ENCODE assay signal across 1 cellular context in the genomic region with DNA sequence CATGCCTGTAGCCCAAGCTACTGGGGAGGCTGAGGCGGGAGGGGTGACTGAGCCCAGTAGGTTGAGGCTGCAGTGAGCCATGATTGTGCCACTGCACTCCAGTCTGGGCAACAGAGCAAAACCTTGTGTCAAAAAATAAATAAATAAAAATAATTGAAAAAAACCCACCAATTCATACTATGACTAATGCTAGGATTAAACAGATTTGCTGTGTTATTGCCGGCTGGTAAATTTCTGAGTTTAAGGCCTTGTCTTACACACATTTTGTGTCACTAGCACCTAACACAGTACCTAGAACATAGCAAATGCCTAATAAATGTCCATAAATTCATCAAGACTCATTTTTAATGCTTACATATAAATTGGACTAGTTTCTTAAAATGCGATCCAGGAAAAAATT.
TF ChIP-seq lines count a peak whose summit lies in the region.

No MANE protein-coding gene starts in this region.

TF ChIP-seq in GM23338, 12 proteins besides CTCF, POLR2A, EP300 and RAD21 (continued from another document):
- TF ChIP-seq, protein P1, sequence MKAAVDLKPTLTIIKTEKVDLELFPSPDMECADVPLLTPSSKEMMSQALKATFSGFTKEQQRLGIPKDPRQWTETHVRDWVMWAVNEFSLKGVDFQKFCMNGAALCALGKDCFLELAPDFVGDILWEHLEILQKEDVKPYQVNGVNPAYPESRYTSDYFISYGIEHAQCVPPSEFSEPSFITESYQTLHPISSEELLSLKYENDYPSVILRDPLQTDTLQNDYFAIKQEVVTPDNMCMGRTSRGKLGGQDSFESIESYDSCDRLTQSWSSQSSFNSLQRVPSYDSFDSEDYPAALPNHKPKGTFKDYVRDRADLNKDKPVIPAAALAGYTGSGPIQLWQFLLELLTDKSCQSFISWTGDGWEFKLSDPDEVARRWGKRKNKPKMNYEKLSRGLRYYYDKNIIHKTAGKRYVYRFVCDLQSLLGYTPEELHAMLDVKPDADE (IDR thresholded peaks at IDR 0.05), result no peak
- TF ChIP-seq POLR2AphosphoS5 (IDR thresholded peaks at IDR 0.05; ENCODE audit: low read depth) (no peak), NANOG (IDR thresholded peaks at IDR 0.05; ENCODE audit: borderline replicate concordance) (no peak), EZH2 (IDR thresholded peaks at IDR 0.05; ENCODE audit: low read depth, unreplicated experiment) (no peak), STAT1 (IDR thresholded peaks at IDR 0.05; ENCODE audit: unreplicated experiment) (no peak), REST (IDR thresholded peaks at IDR 0.05; ENCODE audit: unreplicated experiment) (no peak), CREB1 (CRISPR knock-in tag; IDR thresholded peaks at IDR 0.05; ENCODE audit: low read depth) (no peak), ZNF114 (CRISPR knock-in tag; IDR thresholded peaks at IDR 0.05) (no peak), ZNF331 (CRISPR knock-in tag; IDR thresholded peaks at IDR 0.05; ENCODE audit: low read depth) (no peak)
- TF ChIP-seq, protein P2, sequence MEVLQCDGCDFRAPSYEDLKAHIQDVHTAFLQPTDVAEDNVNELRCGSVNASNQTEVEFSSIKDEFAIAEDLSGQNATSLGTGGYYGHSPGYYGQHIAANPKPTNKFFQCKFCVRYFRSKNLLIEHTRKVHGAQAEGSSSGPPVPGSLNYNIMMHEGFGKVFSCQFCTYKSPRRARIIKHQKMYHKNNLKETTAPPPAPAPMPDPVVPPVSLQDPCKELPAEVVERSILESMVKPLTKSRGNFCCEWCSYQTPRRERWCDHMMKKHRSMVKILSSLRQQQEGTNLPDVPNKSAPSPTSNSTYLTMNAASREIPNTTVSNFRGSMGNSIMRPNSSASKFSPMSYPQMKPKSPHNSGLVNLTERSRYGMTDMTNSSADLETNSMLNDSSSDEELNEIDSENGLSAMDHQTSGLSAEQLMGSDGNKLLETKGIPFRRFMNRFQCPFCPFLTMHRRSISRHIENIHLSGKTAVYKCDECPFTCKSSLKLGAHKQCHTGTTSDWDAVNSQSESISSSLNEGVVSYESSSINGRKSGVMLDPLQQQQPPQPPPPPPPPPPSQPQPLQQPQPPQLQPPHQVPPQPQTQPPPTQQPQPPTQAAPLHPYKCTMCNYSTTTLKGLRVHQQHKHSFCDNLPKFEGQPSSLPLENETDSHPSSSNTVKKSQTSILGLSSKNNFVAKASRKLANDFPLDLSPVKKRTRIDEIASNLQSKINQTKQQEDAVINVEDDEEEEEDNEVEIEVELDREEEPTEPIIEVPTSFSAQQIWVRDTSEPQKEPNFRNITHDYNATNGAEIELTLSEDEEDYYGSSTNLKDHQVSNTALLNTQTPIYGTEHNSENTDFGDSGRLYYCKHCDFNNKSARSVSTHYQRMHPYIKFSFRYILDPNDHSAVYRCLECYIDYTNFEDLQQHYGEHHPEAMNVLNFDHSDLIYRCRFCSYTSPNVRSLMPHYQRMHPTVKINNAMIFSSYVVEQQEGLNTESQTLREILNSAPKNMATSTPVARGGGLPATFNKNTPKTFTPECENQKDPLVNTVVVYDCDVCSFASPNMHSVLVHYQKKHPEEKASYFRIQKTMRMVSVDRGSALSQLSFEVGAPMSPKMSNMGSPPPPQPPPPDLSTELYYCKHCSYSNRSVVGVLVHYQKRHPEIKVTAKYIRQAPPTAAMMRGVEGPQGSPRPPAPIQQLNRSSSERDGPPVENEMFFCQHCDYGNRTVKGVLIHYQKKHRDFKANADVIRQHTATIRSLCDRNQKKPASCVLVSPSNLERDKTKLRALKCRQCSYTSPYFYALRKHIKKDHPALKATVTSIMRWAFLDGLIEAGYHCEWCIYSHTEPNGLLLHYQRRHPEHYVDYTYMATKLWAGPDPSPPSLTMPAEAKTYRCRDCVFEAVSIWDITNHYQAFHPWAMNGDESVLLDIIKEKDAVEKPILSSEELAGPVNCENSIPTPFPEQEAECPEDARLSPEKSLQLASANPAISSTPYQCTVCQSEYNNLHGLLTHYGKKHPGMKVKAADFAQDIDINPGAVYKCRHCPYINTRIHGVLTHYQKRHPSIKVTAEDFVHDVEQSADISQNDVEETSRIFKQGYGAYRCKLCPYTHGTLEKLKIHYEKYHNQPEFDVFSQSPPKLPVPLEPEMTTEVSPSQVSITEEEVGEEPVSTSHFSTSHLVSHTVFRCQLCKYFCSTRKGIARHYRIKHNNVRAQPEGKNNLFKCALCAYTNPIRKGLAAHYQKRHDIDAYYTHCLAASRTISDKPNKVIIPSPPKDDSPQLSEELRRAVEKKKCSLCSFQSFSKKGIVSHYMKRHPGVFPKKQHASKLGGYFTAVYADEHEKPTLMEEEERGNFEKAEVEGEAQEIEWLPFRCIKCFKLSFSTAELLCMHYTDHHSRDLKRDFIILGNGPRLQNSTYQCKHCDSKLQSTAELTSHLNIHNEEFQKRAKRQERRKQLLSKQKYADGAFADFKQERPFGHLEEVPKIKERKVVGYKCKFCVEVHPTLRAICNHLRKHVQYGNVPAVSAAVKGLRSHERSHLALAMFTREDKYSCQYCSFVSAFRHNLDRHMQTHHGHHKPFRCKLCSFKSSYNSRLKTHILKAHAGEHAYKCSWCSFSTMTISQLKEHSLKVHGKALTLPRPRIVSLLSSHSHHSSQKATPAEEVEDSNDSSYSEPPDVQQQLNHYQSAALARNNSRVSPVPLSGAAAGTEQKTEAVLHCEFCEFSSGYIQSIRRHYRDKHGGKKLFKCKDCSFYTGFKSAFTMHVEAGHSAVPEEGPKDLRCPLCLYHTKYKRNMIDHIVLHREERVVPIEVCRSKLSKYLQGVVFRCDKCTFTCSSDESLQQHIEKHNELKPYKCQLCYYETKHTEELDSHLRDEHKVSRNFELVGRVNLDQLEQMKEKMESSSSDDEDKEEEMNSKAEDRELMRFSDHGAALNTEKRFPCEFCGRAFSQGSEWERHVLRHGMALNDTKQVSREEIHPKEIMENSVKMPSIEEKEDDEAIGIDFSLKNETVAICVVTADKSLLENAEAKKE (CRISPR knock-in tag; IDR thresholded peaks at IDR 0.05), result no peak
